ENCODE assay signal across 30 cellular contexts in the genomic region with DNA sequence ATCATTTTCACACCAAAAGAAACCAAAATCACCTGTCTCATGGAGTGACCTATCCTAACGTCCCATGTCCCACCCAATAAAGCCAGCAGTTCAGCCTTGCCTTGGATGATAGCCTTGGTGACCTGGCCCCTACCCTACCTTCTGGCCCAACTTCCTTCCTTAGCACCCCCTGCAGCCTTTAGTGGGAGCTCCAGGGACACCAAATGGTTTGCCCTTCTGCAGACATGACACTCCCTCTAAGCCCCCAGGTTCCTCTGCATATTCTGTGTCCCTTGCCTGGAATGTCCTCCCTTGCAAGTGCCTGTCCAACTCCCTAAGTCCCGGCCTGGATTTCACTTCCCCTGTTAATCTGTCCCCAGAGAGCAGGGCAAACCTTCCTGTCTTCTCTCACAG. TPM values are rescaled to one million over a fixed set of nuclear protein-coding genes. Genes with fewer than 3 reads are reported as not detected.
DNase-seq lines count a peak whose midpoint lies in the region; ATAC-seq and TF ChIP-seq lines count a peak whose summit lies in the region.
"Had no signal": no experiment of that assay in that cellular context is flagged by ENCODE, and none has a peak within 500 bp of the region (broad histone marks: within the 10 kb centered on the region; RNA-seq: fewer than 3 reads in every experiment).

No MANE protein-coding gene starts in this region.

- H3K9me3 ChIP-seq in SK-N-SH, result no peaks in the 10 kb centered on the region
- H3K9me3 ChIP-seq in OCI-LY7 (ENCODE audit: low read length), result no peaks in the 10 kb centered on the region
- H3K9me3 ChIP-seq in CD8-positive, alpha-beta T cell (ENCODE audit: low read length), result no peaks in the 10 kb centered on the region
- H3K9me3 ChIP-seq: Caco-2, HAP-1 had no signal

- no peaks in the 10 kb centered on the region for H3K9me2 ChIP-seq in SK-N-SH
- no peaks in the 10 kb centered on the region for H3K9me2 ChIP-seq in OCI-LY7 (ENCODE audit: insufficient read depth, low read length)

- no peak for ATAC-seq in SK-N-SH treated with all-trans-retinoic acid at 6 μM for 48 hours
- ATAC-seq in effector memory CD8-positive, alpha-beta T cell (replicated peaks), result no peak
- no peak for ATAC-seq in stimulated activated effector memory CD8-positive, alpha-beta T cell treated with anti-CD3 and anti-CD28 coated beads, Interleukin-12 subunit alpha, Interleukin-12 subunit beta, amount 100 ng/mL, for 72 hours
- ATAC-seq in CD8-positive, alpha-beta T cell, result no peak
- ATAC-seq: activated CD8-positive, alpha-beta memory T cell treated with anti-CD3 and anti-CD28 coated beads, Interleukin-2, amount 10 ng/mL, durations not matched to agents 7 days and 5 days; GM12878; HepG2; T-cell had no signal

- H3K9me3 Mint-ChIP-seq in effector memory CD8-positive, alpha-beta T cell, result no peaks in the 10 kb centered on the region
- no peaks in the 10 kb centered on the region for H3K9me3 Mint-ChIP-seq in stimulated activated effector memory CD8-positive, alpha-beta T cell treated with anti-CD3 and anti-CD28 coated beads, Interleukin-12 subunit alpha, Interleukin-12 subunit beta, amount 100 ng/mL, for 72 hours
- no peaks in the 10 kb centered on the region for H3K9me3 Mint-ChIP-seq in CD8-positive, alpha-beta T cell
- H3K9me3 Mint-ChIP-seq: activated naive CD8-positive, alpha-beta T cell treated with anti-CD3 and anti-CD28 coated beads, Interleukin-2, amount 10 ng/mL, durations not matched to agents 7 days and 5 days; T-cell had no signal

- no peak for TF ChIP-seq RAD21 in SK-N-SH (IDR thresholded peaks at IDR 0.05; ENCODE audit: low read length)

- no peak overlapping the region for H3K27ac ChIP-seq in SK-N-SH (ENCODE audit: low read depth in 2 of 2, low read length in 1 of 2)
- H3K27ac ChIP-seq in OCI-LY7 (ENCODE audit: low read depth, low read length, poor library complexity, severe bottlenecking), result no peak overlapping the region
- no peak overlapping the region for H3K27ac ChIP-seq in CD8-positive, alpha-beta T cell (ENCODE audit: low read depth, low read length)
- H3K27ac ChIP-seq: epithelial cell of prostate, skin epidermis had no signal

- H3K4me1 Mint-ChIP-seq in effector memory CD8-positive, alpha-beta T cell (ENCODE audit: low read depth in 2 of 2), result peaks cover 0 to 9% of the 10 kb centered on the region in 2 donors
- peaks cover 17% of the 10 kb centered on the region for H3K4me1 Mint-ChIP-seq in stimulated activated effector memory CD8-positive, alpha-beta T cell treated with anti-CD3 and anti-CD28 coated beads, Interleukin-12 subunit alpha, Interleukin-12 subunit beta, amount 100 ng/mL, for 72 hours
- H3K4me1 Mint-ChIP-seq in CD8-positive, alpha-beta T cell (ENCODE audit: low read depth), result peaks cover 10% of the 10 kb centered on the region

- POLR2A ChIA-PET in SK-N-SH (lab: Yijun Ruan, JAX) (no interaction called here), OCI-LY7 (lab: Charles Lee) (no interaction called here)
- POLR2A ChIA-PET in CD8-positive, alpha-beta T cell (lab: Charles Lee), result no interaction called here

- H3K27me3 ChIP-seq in SK-N-SH (ENCODE audit: insufficient read depth), result no peaks in the 10 kb centered on the region
- no peaks in the 10 kb centered on the region for H3K27me3 ChIP-seq in CD8-positive, alpha-beta T cell (ENCODE audit: insufficient read depth, low read length)

- H2AFZ ChIP-seq in SK-N-SH (ENCODE audit: low read depth) (no peak overlapping the region), OCI-LY7 (ENCODE audit: low read length) (no peak overlapping the region)

- peak overlapping the region; percentile 19 to 85 for H3K27ac Mint-ChIP-seq in effector memory CD8-positive, alpha-beta T cell
- H3K27ac Mint-ChIP-seq in stimulated activated effector memory CD8-positive, alpha-beta T cell treated with anti-CD3 and anti-CD28 coated beads, Interleukin-12 subunit alpha, Interleukin-12 subunit beta, amount 100 ng/mL, for 72 hours, result peak overlapping the region; percentile 64
- no peak overlapping the region for H3K27ac Mint-ChIP-seq in CD8-positive, alpha-beta T cell
- H3K27ac Mint-ChIP-seq: activated naive CD8-positive, alpha-beta T cell treated with anti-CD3 and anti-CD28 coated beads, Interleukin-2, amount 10 ng/mL, durations not matched to agents 7 days and 5 days had no signal

- TF ChIP-seq CTCF in SK-N-SH (IDR thresholded peaks at IDR 0.05), result no peak
- TF ChIP-seq CTCF in OCI-LY7 (conservative IDR thresholded peaks at IDR 0.05; ENCODE audit: low read length), result no peak
- no peak for TF ChIP-seq CTCF in CD8-positive, alpha-beta T cell (IDR thresholded peaks at IDR 0.05)

- H3K36me3 ChIP-seq in SK-N-SH (replicated peaks in 1 of 2; ENCODE audit: control insufficient read depth in 1 of 2, insufficient read depth in 2 of 2, low read length in 1 of 2) (peaks cover 6 to 25% of the 10 kb centered on the region in 2 experiments), OCI-LY7 (ENCODE audit: insufficient read depth, low read length) (peaks cover 51% of the 10 kb centered on the region)
- H3K36me3 ChIP-seq in CD8-positive, alpha-beta T cell (ENCODE audit: insufficient read depth, low read length), result no peaks in the 10 kb centered on the region

- TSS peak; percentile 18 for BruUV-seq in OCI-LY7 (replicated peaks; lab: Mats Ljungman, UMichigan)

- intact Hi-C loops in OCI-LY7 (cut with micrococcal nuclease; ENCODE audit: unreplicated experiment), result no loop called here
- intact Hi-C loops in CD8-positive, alpha-beta T cell (cut with DNase I, micrococcal nuclease), result no loop called here

- CTCF ChIA-PET in SK-N-SH (lab: Yijun Ruan, JAX) (no interaction called here), OCI-LY7 (lab: Charles Lee; ENCODE audit: unreplicated experiment) (interaction anchor here (0.7 kb wide), 1 partner anchor 647 kb away, joined by 5 read pairs; no protein-coding TSS in a partner anchor)
- CTCF ChIA-PET in CD8-positive, alpha-beta T cell (lab: Charles Lee), result no interaction called here

- peak; percentile 26 for DNase-seq in SK-N-SH
- no peak for DNase-seq in OCI-LY7 (ENCODE audit: low spot score)
- DNase-seq in effector memory CD8-positive, alpha-beta T cell, result no peak
- no peak for DNase-seq in stimulated activated effector memory CD8-positive, alpha-beta T cell treated with anti-CD3 and anti-CD28 coated beads, Interleukin-12 subunit alpha, Interleukin-12 subunit beta, amount 100 ng/mL, for 72 hours (ENCODE audit: low spot score in 2 of 2)
- no peak for DNase-seq in NCI-H510A (lab: John Stamatoyannopoulos, UW)
- DNase-seq in SW480 (ENCODE audit: low spot score), result no peak
- no peak for DNase-seq in CD8-positive, alpha-beta T cell
- DNase-seq: activated CD4-positive, alpha-beta T cell treated with anti-CD3 and anti-CD28 coated beads for 48 hours; activated CD8-positive, alpha-beta memory T cell treated with anti-CD3 and anti-CD28 coated beads, Interleukin-2, amount 10 ng/mL, durations not matched to agents 7 days and 5 days; activated naive CD8-positive, alpha-beta T cell treated with anti-CD3 and anti-CD28 coated beads, Interleukin-2, amount 10 ng/mL, durations not matched to agents 7 days and 5 days; Caco-2; central memory CD4-positive, alpha-beta T cell; dermis blood vessel endothelial cell; mesenchymal stem cell; NCI-H1092 treated with DMSO at 0.1 percent for 48 hours; NCI-H1930; NCI-H226; occipital lobe; OCI-M1; SHP77 treated with DMSO at 0.1 percent for 48 hours; stimulated activated CD4-positive, alpha-beta T cell treated with anti-CD3 and anti-CD28 coated beads, Interleukin-1b, Interleukin-23, amount 100 ng/mL, for 48 hours; substantia nigra; T-cell had no signal

- 94% methylated on average over 2 of the region's 2 CpGs for WGBS in SK-N-SH (ENCODE audit: low lambda C conversion rate)

- H3F3A ChIP-seq in SK-N-SH (replicated peaks; ENCODE audit: insufficient read depth), result peaks cover 6% of the 10 kb centered on the region

- no peak overlapping the region for H3K9ac ChIP-seq in SK-N-SH

- H3K4me3 ChIP-seq in SK-N-SH (ENCODE audit: low read depth in 2 of 2, low read length in 1 of 2) (no peak overlapping the region), OCI-LY7 (ENCODE audit: low read depth, low read length, poor library complexity, severe bottlenecking) (no peak overlapping the region)
- H3K4me3 ChIP-seq in CD8-positive, alpha-beta T cell (ENCODE audit: low read depth, low read length), result no peak overlapping the region
- H3K4me3 ChIP-seq: GM12878, HAP-1, skin epidermis had no signal

- no peaks in the 10 kb centered on the region for H3K27me3 Mint-ChIP-seq in effector memory CD8-positive, alpha-beta T cell
- H3K27me3 Mint-ChIP-seq in CD8-positive, alpha-beta T cell (ENCODE audit: low read depth), result no peaks in the 10 kb centered on the region
- H3K27me3 Mint-ChIP-seq: activated CD8-positive, alpha-beta memory T cell treated with anti-CD3 and anti-CD28 coated beads, Interleukin-2, amount 10 ng/mL, durations not matched to agents 7 days and 5 days; activated naive CD8-positive, alpha-beta T cell treated with anti-CD3 and anti-CD28 coated beads, Interleukin-2, amount 10 ng/mL, durations not matched to agents 7 days and 5 days; T-cell had no signal

- no peak for TF ChIP-seq EP300 in SK-N-SH (IDR thresholded peaks at IDR 0.05; ENCODE audit: borderline replicate concordance in 1 of 2, low read depth in 1 of 2, low read length in 1 of 2)

- H3K79me2 ChIP-seq in SK-N-SH (ENCODE audit: insufficient read depth), result no peaks in the 10 kb centered on the region
- H3K79me2 ChIP-seq in OCI-LY7 (ENCODE audit: insufficient read depth, low read depth, low read length), result no peaks in the 10 kb centered on the region

- H4K20me1 ChIP-seq in SK-N-SH (ENCODE audit: insufficient read depth) (no peaks in the 10 kb centered on the region), OCI-LY7 (ENCODE audit: insufficient read depth, low read length) (no peaks in the 10 kb centered on the region)

- H3K4me2 ChIP-seq in SK-N-SH (no peak overlapping the region), OCI-LY7 (ENCODE audit: low read length) (no peak overlapping the region)

- no peak overlapping the region for H3K4me3 Mint-ChIP-seq in effector memory CD8-positive, alpha-beta T cell
- H3K4me3 Mint-ChIP-seq in stimulated activated effector memory CD8-positive, alpha-beta T cell treated with anti-CD3 and anti-CD28 coated beads, Interleukin-12 subunit alpha, Interleukin-12 subunit beta, amount 100 ng/mL, for 72 hours, result no peak overlapping the region
- no peak overlapping the region for H3K4me3 Mint-ChIP-seq in CD8-positive, alpha-beta T cell
- H3K4me3 Mint-ChIP-seq: activated CD8-positive, alpha-beta memory T cell treated with anti-CD3 and anti-CD28 coated beads, Interleukin-2, amount 10 ng/mL, durations not matched to agents 7 days and 5 days; activated naive CD8-positive, alpha-beta T cell treated with anti-CD3 and anti-CD28 coated beads, Interleukin-2, amount 10 ng/mL, durations not matched to agents 7 days and 5 days; T-cell had no signal

- no peaks in the 10 kb centered on the region; a peak in 1 of 4 replicates for H3K4me1 ChIP-seq in SK-N-SH (ENCODE audit: control insufficient read depth in 1 of 2, insufficient read depth in 2 of 2, low read depth in 1 of 2, low read length in 1 of 2)
- H3K4me1 ChIP-seq in OCI-LY7 (ENCODE audit: insufficient read depth, low read length, poor library complexity, severe bottlenecking), result peaks cover 13% of the 10 kb centered on the region
- H3K4me1 ChIP-seq in CD8-positive, alpha-beta T cell (ENCODE audit: insufficient read depth, low read length), result peaks cover 4% of the 10 kb centered on the region
- H3K4me1 ChIP-seq: Caco-2, HAP-1 had no signal

- H3K36me3 Mint-ChIP-seq in effector memory CD8-positive, alpha-beta T cell (ENCODE audit: insufficient read depth), result peaks cover 29% of the 10 kb centered on the region
- H3K36me3 Mint-ChIP-seq in stimulated activated effector memory CD8-positive, alpha-beta T cell treated with anti-CD3 and anti-CD28 coated beads, Interleukin-12 subunit alpha, Interleukin-12 subunit beta, amount 100 ng/mL, for 72 hours, result peaks cover 62% of the 10 kb centered on the region
- peaks cover 15% of the 10 kb centered on the region for H3K36me3 Mint-ChIP-seq in CD8-positive, alpha-beta T cell

RNA-seq across cellular contexts. Expression of gene SLFNL1, which starts 2.2 kb away (rescaled TPM):
- polyA plus RNA-seq in SK-N-SH (2012; rRNA removed), result 0.16 and 0.26 TPM in 2 replicates
- polyA plus RNA-seq in SK-N-SH (2012; cell fraction: cytosol; rRNA removed), result 0.04 TPM in 2 replicates
- 1.4 and 1.6 TPM in 2 replicates for polyA plus RNA-seq in SK-N-SH (2012; cell fraction: nucleus; rRNA removed)
- total RNA-seq in OCI-LY7 (2014; rRNA removed; shearing (Covaris generic)), result 0.82 and 1.1 TPM in 2 replicates
- 0.49 and 0.57 TPM in 2 replicates for total RNA-seq in OCI-LY7 (2022)
- under 1 TPM; 0.14 to 0.16 TPM for total RNA-seq in CD8-positive, alpha-beta T cell
- total RNA-seq: Daoy had no signal

RNA-seq across cellular contexts. Expression of gene CTPS1, which starts 39.9 kb away (rescaled TPM):
- 34.4 and 34.5 TPM in 2 replicates for polyA plus RNA-seq in SK-N-SH (2012; rRNA removed)
- polyA plus RNA-seq in SK-N-SH (2012; cell fraction: cytosol; rRNA removed), result 39.7 and 42.6 TPM in 2 replicates
- 50.4 and 68.0 TPM in 2 replicates for polyA plus RNA-seq in SK-N-SH (2012; cell fraction: nucleus; rRNA removed)
- total RNA-seq in OCI-LY7 (2014; rRNA removed; shearing (Covaris generic)), result 58.9 and 76.6 TPM in 2 replicates
- total RNA-seq in OCI-LY7 (2022), result 111 and 117 TPM in 2 replicates
- total RNA-seq in CD8-positive, alpha-beta T cell, result 10 to 100 TPM; 68.5 to 69.0 TPM
